ENCODE assay signal across 1 cellular context in genomic region chr3:130743354-130743753, GRCh38.
TF ChIP-seq lines count a peak whose summit lies in the region.

No MANE protein-coding gene starts in this region.

TF ChIP-seq in GM23338, 12 proteins besides CTCF, POLR2A, EP300 and RAD21 (continued from another document):
- TF ChIP-seq ZNF462 (CRISPR knock-in tag; IDR thresholded peaks at IDR 0.05) (no peak), CREB1 (CRISPR knock-in tag; IDR thresholded peaks at IDR 0.05; ENCODE audit: low read depth) (no peak), ZNF331 (CRISPR knock-in tag; IDR thresholded peaks at IDR 0.05; ENCODE audit: low read depth) (no peak), ETS1 (IDR thresholded peaks at IDR 0.05) (no peak)
